In the genomic region with DNA sequence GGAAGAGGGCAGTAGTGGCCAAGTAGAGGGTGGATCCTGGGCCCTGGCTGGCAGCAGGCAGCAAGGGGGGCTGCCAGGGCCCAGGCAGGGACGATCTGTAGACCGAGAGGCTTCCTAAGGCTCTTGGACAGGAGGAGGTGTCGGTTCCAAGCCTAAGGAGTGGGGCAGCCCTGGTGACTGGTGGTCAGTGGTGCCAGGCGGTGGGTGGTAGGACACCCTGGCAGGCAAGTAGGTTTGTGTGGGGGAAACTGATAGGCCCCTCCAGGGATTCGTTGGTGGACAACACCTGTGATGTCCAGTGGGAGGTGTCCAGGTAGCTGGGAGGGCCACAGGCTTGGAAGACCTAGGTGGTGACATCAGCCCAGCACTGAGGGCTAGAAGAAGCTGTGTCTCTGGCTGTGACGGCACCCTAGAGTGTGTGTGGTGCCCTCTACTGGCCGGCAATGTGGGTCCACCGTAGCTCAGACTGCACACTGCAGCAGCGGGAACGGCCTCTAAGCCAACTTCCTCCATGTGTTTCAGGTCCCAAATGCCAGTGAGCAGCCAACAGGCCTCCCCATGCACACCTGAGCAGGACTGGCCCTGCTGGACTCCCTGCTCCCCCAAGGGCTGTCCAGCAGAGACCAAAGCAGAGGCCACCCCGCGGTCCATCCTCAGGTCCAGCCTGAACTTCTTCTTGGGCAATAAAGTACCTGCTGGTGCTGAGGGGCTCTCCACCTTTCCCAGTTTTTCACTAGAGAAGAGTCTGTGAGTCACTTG, we compare ENCODE assay signal across 7 cellular contexts. TPM values are rescaled to one million over a fixed set of nuclear protein-coding genes. Genes with fewer than 3 reads are reported as not detected.
A peak's percentile ranks its signal among the peaks of the same experiment; 100 is the strongest.
DNase-seq lines count a peak whose midpoint lies in the region; ATAC-seq and TF ChIP-seq lines count a peak whose summit lies in the region.

No MANE protein-coding gene starts in this region.

- peak; percentile 93 for TF ChIP-seq CTCF in GM12872 (IDR thresholded peaks at IDR 0.05; ENCODE audit: insufficient read depth, low read depth, low read length)
- peak; percentile 82 for TF ChIP-seq CTCF in NB4 (IDR thresholded peaks at IDR 0.05; ENCODE audit: low read depth, low read length)
- TF ChIP-seq CTCF in left lung (IDR thresholded peaks at IDR 0.05) = peak; percentile 36 to 70

- no peak overlapping the region for H3K27ac ChIP-seq in left lung

- TF ChIP-seq POLR2A in NB4 (IDR thresholded peaks at IDR 0.05; ENCODE audit: extremely low read depth, insufficient read length) = no peak

- H3K4me3 ChIP-seq in NB4 (ENCODE audit: low read depth, low read length) (no peak overlapping the region), left lung (no peak overlapping the region)

- H3K4me1 ChIP-seq in left lung = no peaks in the 10 kb centered on the region

- DNase-seq in NB4 (ENCODE audit: low read depth) (peak; percentile 90), left lung (peak in 1 of 2 donors; percentile 57), ureter (ENCODE audit: low spot score) (no peak)
- peak; percentile 37 to 46 (median 42) for DNase-seq in activated CD4-positive, CD25-positive, alpha-beta regulatory T cell (lab: John Stamatoyannopoulos, UW)
- DNase-seq in central memory CD4-positive, alpha-beta T cell = peak; percentile 35
- peak; percentile 37 for DNase-seq in stimulated activated CD8-positive, alpha-beta memory T cell treated with anti-CD3 and anti-CD28 coated beads, Interleukin-15, amount 100 ng/mL, for 1 hour (ENCODE audit: low read depth)

- no peaks in the 10 kb centered on the region for H3K36me3 ChIP-seq in left lung

- ATAC-seq in left lung = peak; percentile 96

- H3K27me3 ChIP-seq in left lung = peaks cover 0 to 15% of the 10 kb centered on the region in 2 donors

- intact Hi-C loops in left lung (cut with DNase I) = no loop called here

- no peaks in the 10 kb centered on the region for H3K9me3 ChIP-seq in left lung

RNA-seq across cellular contexts. Expression of a gene that starts 9.4 kb away (rescaled TPM):
- total RNA-seq in left lung (10 to 100 TPM; 23.3 to 32.0 TPM), ureter (38.7 TPM)

RNA-seq across cellular contexts. Expression of a gene that starts 22.2 kb away (rescaled TPM):
- total RNA-seq in left lung (1 to 10 TPM; 1.2 to 2.4 TPM), ureter (0.75 TPM)

RNA-seq across cellular contexts. Expression of a gene that starts 54.0 kb away (rescaled TPM):
- not detected for total RNA-seq in left lung
- not detected for total RNA-seq in ureter
